In the genomic region with DNA sequence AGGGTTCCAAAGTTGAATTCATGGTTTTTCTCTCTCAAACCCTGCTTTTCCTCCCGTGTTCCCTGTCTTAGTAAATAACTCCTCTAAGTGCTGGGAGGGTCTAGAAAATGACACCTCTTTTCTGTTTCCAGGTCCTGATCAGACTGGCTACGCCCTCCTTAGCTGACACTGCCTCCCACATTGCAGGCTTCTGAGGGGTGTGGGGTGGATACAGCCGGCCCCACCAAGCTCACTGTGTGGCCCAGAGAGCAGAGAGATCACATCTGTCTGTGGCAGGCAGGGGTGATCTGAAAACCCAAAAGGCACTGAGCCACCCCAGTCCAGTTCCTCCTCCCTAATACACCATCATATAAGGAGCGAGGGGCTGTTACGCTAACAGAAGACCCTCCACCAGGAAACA, we compare ENCODE assay signal across 31 cellular contexts.
"Had no signal": no experiment of that assay in that cellular context is flagged by ENCODE, and none has a peak within 500 bp of the region (broad histone marks: within the 10 kb centered on the region; RNA-seq: fewer than 3 reads in every experiment).

No MANE protein-coding gene starts in this region.

- H3K36me3 Mint-ChIP-seq: natural killer cell had no signal

- H3K4me3 ChIP-seq: colonic mucosa, esophagus muscularis mucosa, heart right ventricle, left lung, ovary, right atrium auricular region, smooth muscle cell, thoracic aorta, tibial nerve, vagina had no signal

- H3K27me3 Mint-ChIP-seq: progenitor cell of endocrine pancreas had no signal

- H3K9me3 Mint-ChIP-seq: central memory CD8-positive, alpha-beta T cell; natural killer cell; neural crest cell had no signal

- FAIRE-seq: endothelial cell of umbilical vein, islet of Langerhans had no signal

- DNase-seq: colonic mucosa; dermis blood vessel endothelial cell; effector memory CD4-positive, alpha-beta T cell; foreskin melanocyte; glutamatergic neuron; heart right ventricle; hippocampal formation; left cardiac atrium; left lung; mammary epithelial cell; natural killer cell; nucleus accumbens; ovary; stimulated activated CD4-positive, alpha-beta T cell treated with anti-CD3 and anti-CD28 coated beads, Interleukin-12 subunit alpha, Interleukin-12 subunit beta, amount 100 ng/mL, for 4 hours; stimulated activated CD4-positive, alpha-beta T cell treated with anti-CD3 and anti-CD28 coated beads, Interleukin-1b, Interleukin-23, amount 100 ng/mL, for 48 hours; stimulated activated CD4-positive, alpha-beta T cell treated with anti-CD3 and anti-CD28 coated beads, Interleukin-4, amount 100 ng/mL, for 1 hour; stimulated activated CD8-positive, alpha-beta memory T cell treated with anti-CD3 and anti-CD28 coated beads, Interleukin-4, amount 100 ng/mL, for 48 hours; stimulated activated naive CD4-positive, alpha-beta T cell; substantia nigra had no signal

- H3K36me3 ChIP-seq: colonic mucosa, esophagus muscularis mucosa, heart right ventricle, left lung, ovary, right atrium auricular region, thoracic aorta, tibial nerve, vagina had no signal

- ATAC-seq: heart right ventricle, left cardiac atrium, left lung, natural killer cell, sciatic nerve had no signal

- H3K4me3 Mint-ChIP-seq: central memory CD8-positive, alpha-beta T cell; natural killer cell; neural crest cell had no signal

- H3K27me3 ChIP-seq: colonic mucosa, esophagus muscularis mucosa, heart right ventricle, left lung, ovary, right atrium auricular region, tibial nerve, vagina had no signal

- H3K27ac Mint-ChIP-seq: natural killer cell, progenitor cell of endocrine pancreas had no signal

- H3K4me1 ChIP-seq: esophagus muscularis mucosa, left lung had no signal

- H3K4me1 Mint-ChIP-seq: central memory CD8-positive, alpha-beta T cell; natural killer cell had no signal

- H3K4me2 ChIP-seq: smooth muscle cell had no signal

- H3K27ac ChIP-seq: esophagus muscularis mucosa, heart right ventricle, left lung, ovary, right atrium auricular region, thoracic aorta had no signal

- H3K9me3 ChIP-seq: colonic mucosa, esophagus muscularis mucosa, heart right ventricle, left lung, ovary, right atrium auricular region, thoracic aorta, tibial nerve, vagina had no signal
